Comparison of ENCODE assay signal across 10 cellular contexts in genomic region chr5:71924980-71925379, GRCh38.
A peak's percentile ranks its signal among the peaks of the same experiment; 100 is the strongest.
DNase-seq lines count a peak whose midpoint lies in the region; ATAC-seq and TF ChIP-seq lines count a peak whose summit lies in the region.
"Had no signal": no experiment of that assay in that cellular context is flagged by ENCODE, and none has a peak within 500 bp of the region (broad histone marks: within the 10 kb centered on the region; RNA-seq: fewer than 3 reads in every experiment).

No MANE protein-coding gene starts in this region.

- H3K27ac Mint-ChIP-seq in CD8-positive, alpha-beta T cell: no peak overlapping the region

- no peaks in the 10 kb centered on the region for H3K4me1 Mint-ChIP-seq in CD8-positive, alpha-beta T cell (ENCODE audit: low read depth)

- TF ChIP-seq CTCF in AG04450 (IDR thresholded peaks at IDR 0.05; ENCODE audit: low read depth, low read length) (no peak), LNCaP clone FGC (IDR thresholded peaks at IDR 0.05; ENCODE audit: control insufficient read depth, extremely low read depth, insufficient read depth) (no peak), BE2C (IDR thresholded peaks at IDR 0.05; ENCODE audit: low read depth, low read length) (no peak), vagina (IDR thresholded peaks at IDR 0.05) (no peak)
- no peak for TF ChIP-seq CTCF in CD8-positive, alpha-beta T cell (IDR thresholded peaks at IDR 0.05)

- H3K27me3 ChIP-seq in AG04450 (ENCODE audit: control insufficient read depth, insufficient read depth, low read length): peaks cover 6% of the 10 kb centered on the region
- H3K27me3 ChIP-seq in BE2C: no peaks in the 10 kb centered on the region
- no peaks in the 10 kb centered on the region for H3K27me3 ChIP-seq in vagina
- no peaks in the 10 kb centered on the region for H3K27me3 ChIP-seq in CD8-positive, alpha-beta T cell (ENCODE audit: insufficient read depth, low read length)

- ATAC-seq in GM21528 (IDR thresholded peaks at IDR 0.05; ENCODE audit: low FRiP score, unreplicated experiment): no peak
- no peak for ATAC-seq in CD8-positive, alpha-beta T cell

- H3K27ac ChIP-seq in AG04450 (ENCODE audit: low read depth, low read length): peak overlapping the region; percentile 68
- no peak overlapping the region for H3K27ac ChIP-seq in vagina
- H3K27ac ChIP-seq in CD8-positive, alpha-beta T cell (ENCODE audit: low read depth, low read length): no peak overlapping the region

- TF ChIP-seq POLR2A in vagina (IDR thresholded peaks at IDR 0.05): no peak

- no peaks in the 10 kb centered on the region for H3K36me3 Mint-ChIP-seq in CD8-positive, alpha-beta T cell

- peaks cover 5% of the 10 kb centered on the region for H3K9me3 Mint-ChIP-seq in CD8-positive, alpha-beta T cell

- no peak overlapping the region for H3K4me3 Mint-ChIP-seq in CD8-positive, alpha-beta T cell

- H3K4me3 ChIP-seq in AG04450 (ENCODE audit: low read depth, low read length) (no peak overlapping the region), LNCaP clone FGC (ENCODE audit: low read depth, low read length) (peak overlapping the region; percentile 17; the same call in 1 of the 2 replicates), BE2C (ENCODE audit: low read depth, low read length) (no peak overlapping the region), vagina (no peak overlapping the region)
- no peak overlapping the region for H3K4me3 ChIP-seq in CD8-positive, alpha-beta T cell (ENCODE audit: low read depth, low read length)

- H3K36me3 ChIP-seq in BE2C (no peaks in the 10 kb centered on the region), vagina (no peaks in the 10 kb centered on the region)
- no peaks in the 10 kb centered on the region for H3K36me3 ChIP-seq in CD8-positive, alpha-beta T cell (ENCODE audit: insufficient read depth, low read length)

- peaks cover 4% of the 10 kb centered on the region for H3K27me3 Mint-ChIP-seq in CD8-positive, alpha-beta T cell (ENCODE audit: low read depth)

- POLR2A ChIA-PET in AG04450 (lab: Yijun Ruan, JAX): no interaction called here
- POLR2A ChIA-PET in CD8-positive, alpha-beta T cell (lab: Charles Lee): interaction anchor here (0.7 kb wide), 1 partner anchor 10 kb away, joined by 3 read pairs; no protein-coding TSS in a partner anchor

- CTCF ChIA-PET in AG04450 (lab: Charles Lee): interaction anchor here (0.8 kb wide), 1 partner anchor 62 kb away, joined by 3 read pairs; no protein-coding TSS in a partner anchor
- CTCF ChIA-PET in CD8-positive, alpha-beta T cell (lab: Charles Lee): no interaction called here

- intact Hi-C loops in vagina (cut with DNase I): no loop called here
- intact Hi-C loops in CD8-positive, alpha-beta T cell (cut with DNase I, micrococcal nuclease): no loop called here

- H3K4me1 ChIP-seq in BE2C (no peaks in the 10 kb centered on the region; the same call in 1 of the 2 replicates), vagina (no peaks in the 10 kb centered on the region)
- H3K4me1 ChIP-seq in CD8-positive, alpha-beta T cell (ENCODE audit: insufficient read depth, low read length): no peaks in the 10 kb centered on the region

- DNase-seq in AG04450 (ENCODE audit: low read depth, low spot score) (no peak), LNCaP clone FGC (ENCODE audit: low read depth) (peak; percentile 92), astrocyte of the hippocampus (ENCODE audit: low read depth, low spot score) (peak; percentile 29), kidney glomerular epithelial cell (lab: John Stamatoyannopoulos, UW) (peak; percentile 33), BE2C (no peak), vagina (ENCODE audit: extremely low spot score in 2 of 2) (no peak)
- no peak for DNase-seq in CD8-positive, alpha-beta T cell
- DNase-seq: activated CD4-positive, alpha-beta T cell treated with anti-CD3 and anti-CD28 coated beads for 4 hours; stimulated activated naive CD4-positive, alpha-beta T cell had no signal

- H3K9me3 ChIP-seq in AG04450 (ENCODE audit: control insufficient read depth, insufficient read depth, low read length): peaks cover 4% of the 10 kb centered on the region; the same call in 1 of the 2 replicates
- H3K9me3 ChIP-seq in BE2C: no peaks in the 10 kb centered on the region
- no peaks in the 10 kb centered on the region for H3K9me3 ChIP-seq in vagina
- no peaks in the 10 kb centered on the region for H3K9me3 ChIP-seq in CD8-positive, alpha-beta T cell (ENCODE audit: low read length)

Comparison
In these comparisons a context has a peak if more than half of its experiments do, and no peak if none do; other contexts are left out.
1. DNase-seq: peak in LNCaP clone FGC (single experiment), astrocyte of the hippocampus (single experiment) and kidney glomerular epithelial cell (single experiment); none in AG04450 (single experiment), BE2C (single experiment), vagina (0 of 2) and CD8-positive, alpha-beta T cell (0 of 7).